ENCODE assay signal across 22 cellular contexts in genomic region chr4:114057746-114058145, GRCh38.
"Had no signal": no experiment of that assay in that cellular context is flagged by ENCODE, and none has a peak within 500 bp of the region (broad histone marks: within the 10 kb centered on the region; RNA-seq: fewer than 3 reads in every experiment).

No MANE protein-coding gene starts in this region.

- H3K27ac ChIP-seq: dorsolateral prefrontal cortex, esophagus muscularis mucosa, right atrium auricular region, skin epidermis, vagina had no signal

- H3K27me3 Mint-ChIP-seq: activated CD4-positive, alpha-beta memory T cell treated with anti-CD3 and anti-CD28 coated beads for 36 hours; activated CD4-positive, alpha-beta T cell treated with anti-CD3 and anti-CD28 coated beads for 36 hours; activated naive CD8-positive, alpha-beta T cell; stimulated activated naive CD8-positive, alpha-beta T cell treated with anti-CD3 and anti-CD28 coated beads, Interleukin-15, amount 100 ng/mL, for 72 hours had no signal

- FAIRE-seq: colon, islet of Langerhans had no signal

- H3K36me3 Mint-ChIP-seq: activated CD4-positive, alpha-beta memory T cell treated with anti-CD3 and anti-CD28 coated beads for 36 hours; activated CD8-positive, alpha-beta memory T cell treated with anti-CD3 and anti-CD28 coated beads, Interleukin-2, amount 10 ng/mL, durations not matched to agents 7 days and 5 days had no signal

- H3K4me1 ChIP-seq: esophagus muscularis mucosa, right atrium auricular region, vagina had no signal

- H3K4me3 Mint-ChIP-seq: activated CD4-positive, alpha-beta memory T cell treated with anti-CD3 and anti-CD28 coated beads for 36 hours; activated CD4-positive, alpha-beta T cell treated with anti-CD3 and anti-CD28 coated beads for 36 hours; activated CD8-positive, alpha-beta memory T cell treated with anti-CD3 and anti-CD28 coated beads, Interleukin-2, amount 10 ng/mL, durations not matched to agents 7 days and 5 days; activated naive CD8-positive, alpha-beta T cell; memory B cell; naive B cell; neural crest cell; stimulated activated naive CD8-positive, alpha-beta T cell treated with anti-CD3 and anti-CD28 coated beads, Interleukin-15, amount 100 ng/mL, for 72 hours; WTC11 had no signal

- H3K36me3 ChIP-seq: esophagus muscularis mucosa, right atrium auricular region, vagina had no signal

- H3K27me3 ChIP-seq: dorsolateral prefrontal cortex, esophagus muscularis mucosa, right atrium auricular region, vagina had no signal

- H3K9me3 ChIP-seq: mucosa of descending colon, right atrium auricular region, vagina had no signal

- H3K4me3 ChIP-seq: dorsolateral prefrontal cortex, esophagus muscularis mucosa, mucosa of descending colon, right atrium auricular region, skin epidermis, vagina had no signal

- DNase-seq: activated CD4-positive, alpha-beta memory T cell treated with anti-CD3 and anti-CD28 coated beads for 36 hours; activated CD4-positive, alpha-beta T cell treated with anti-CD3 and anti-CD28 coated beads for 36 hours; activated CD8-positive, alpha-beta memory T cell treated with anti-CD3 and anti-CD28 coated beads, Interleukin-2, amount 10 ng/mL, durations not matched to agents 7 days and 5 days; central memory CD4-positive, alpha-beta T cell; dorsolateral prefrontal cortex; mucosa of descending colon; naive B cell; stimulated activated CD4-positive, alpha-beta T cell treated with anti-CD3 and anti-CD28 coated beads, Interleukin-15, amount 100 ng/mL, for 24 hours; stimulated activated CD4-positive, alpha-beta T cell treated with anti-CD3 and anti-CD28 coated beads, Interleukin-4, amount 100 ng/mL, for 1 hour; stimulated activated naive CD8-positive, alpha-beta T cell treated with anti-CD3 and anti-CD28 coated beads, Interleukin-15, amount 100 ng/mL, for 72 hours; trophoblast cell had no signal

- H3K27ac Mint-ChIP-seq: activated CD4-positive, alpha-beta memory T cell treated with anti-CD3 and anti-CD28 coated beads for 36 hours; activated CD4-positive, alpha-beta T cell treated with anti-CD3 and anti-CD28 coated beads for 36 hours; activated CD8-positive, alpha-beta memory T cell treated with anti-CD3 and anti-CD28 coated beads, Interleukin-2, amount 10 ng/mL, durations not matched to agents 7 days and 5 days; activated naive CD8-positive, alpha-beta T cell; memory B cell; naive B cell; progenitor cell of endocrine pancreas; stimulated activated naive CD8-positive, alpha-beta T cell treated with anti-CD3 and anti-CD28 coated beads, Interleukin-15, amount 100 ng/mL, for 72 hours; WTC11 had no signal

- H3K4me1 Mint-ChIP-seq: activated CD8-positive, alpha-beta memory T cell treated with anti-CD3 and anti-CD28 coated beads, Interleukin-2, amount 10 ng/mL, durations not matched to agents 7 days and 5 days; memory B cell; naive B cell; neural crest cell; stimulated activated naive CD8-positive, alpha-beta T cell treated with anti-CD3 and anti-CD28 coated beads, Interleukin-15, amount 100 ng/mL, for 72 hours; WTC11 had no signal
